ENCODE assay signal across 8 cellular contexts in genomic region chr19:3146677-3147100, GRCh38. TPM values are rescaled to one million over a fixed set of nuclear protein-coding genes. Genes with fewer than 3 reads are reported as not detected.
DNase-seq lines count a peak whose midpoint lies in the region; ATAC-seq and TF ChIP-seq lines count a peak whose summit lies in the region.

No MANE protein-coding gene starts in this region.

- peak; percentile 69 for TF ChIP-seq CTCF in AG04450 (IDR thresholded peaks at IDR 0.05; ENCODE audit: low read depth, low read length)

- H3K4me1 Mint-ChIP-seq in activated T-helper 1 cell treated with anti-CD3 and anti-CD28 coated beads, Interleukin-12 subunit alpha, Interleukin-12 subunit beta, Interleukin-2, Interleukin-4 antibody, amounts not matched to agents 30 ng/mL and 10 ng/mL and 1 ng/mL, durations not matched to agents 14 hours and 24 hours and 36 hours (ENCODE audit: low read depth) = peaks cover 38% of the 10 kb centered on the region

- no peak overlapping the region for H3K4me3 Mint-ChIP-seq in activated T-helper 1 cell treated with anti-CD3 and anti-CD28 coated beads, Interleukin-12 subunit alpha, Interleukin-12 subunit beta, Interleukin-2, Interleukin-4 antibody, amounts not matched to agents 30 ng/mL and 10 ng/mL and 1 ng/mL, durations not matched to agents 14 hours and 24 hours and 36 hours

- H3K27ac Mint-ChIP-seq in activated T-helper 1 cell treated with anti-CD3 and anti-CD28 coated beads, Interleukin-12 subunit alpha, Interleukin-12 subunit beta, Interleukin-2, Interleukin-4 antibody, amounts not matched to agents 30 ng/mL and 10 ng/mL and 1 ng/mL, durations not matched to agents 14 hours and 24 hours and 36 hours = peak overlapping the region; percentile 18

- no peaks in the 10 kb centered on the region for H3K27me3 Mint-ChIP-seq in activated T-helper 1 cell treated with anti-CD3 and anti-CD28 coated beads, Interleukin-12 subunit alpha, Interleukin-12 subunit beta, Interleukin-2, Interleukin-4 antibody, amounts not matched to agents 30 ng/mL and 10 ng/mL and 1 ng/mL, durations not matched to agents 14 hours and 24 hours and 36 hours (ENCODE audit: insufficient read depth)

- intact Hi-C loops in activated T-helper 1 cell treated with anti-CD3 and anti-CD28 coated beads, Interleukin-12 subunit alpha, Interleukin-12 subunit beta, Interleukin-2, Interleukin-4 antibody, amounts not matched to agents 30 ng/mL and 10 ng/mL and 1 ng/mL, durations not matched to agents 14 hours and 24 hours and 36 hours (cut with micrococcal nuclease) = loop anchor here (1.0 kb wide), 1 partner anchor 17 kb away; no protein-coding TSS in a partner anchor
- intact Hi-C loops in left ventricle myocardium superior (cut with micrococcal nuclease) = no loop called here

- DNase-seq in AG04450 (ENCODE audit: low read depth, low spot score) = no peak
- DNase-seq in NCI-H69 (lab: John Stamatoyannopoulos, UW) = peak; percentile 26
- DNase-seq in activated T-helper 1 cell treated with anti-CD3 and anti-CD28 coated beads, Interleukin-12 subunit alpha, Interleukin-12 subunit beta, Interleukin-2, Interleukin-4 antibody, amounts not matched to agents 30 ng/mL and 10 ng/mL and 1 ng/mL, durations not matched to agents 14 hours and 24 hours and 36 hours (ENCODE audit: low spot score) = peak; percentile 53
- peak; percentile 54 for DNase-seq in left ventricle myocardium superior
- peak; percentile 41 to 61 (median 55) for DNase-seq in stimulated activated CD4-positive, alpha-beta T cell treated with anti-CD3 and anti-CD28 coated beads, TNF-alpha, amount 100 ng/mL, for 48 hours (ENCODE audit: low read depth in 3 of 3)
- no peak for DNase-seq in foreskin melanocyte
- no peak for DNase-seq in hippocampal formation (lab: John Stamatoyannopoulos, UW)

- POLR2A ChIA-PET in AG04450 (lab: Yijun Ruan, JAX) = no interaction called here

- H3K9me3 Mint-ChIP-seq in activated T-helper 1 cell treated with anti-CD3 and anti-CD28 coated beads, Interleukin-12 subunit alpha, Interleukin-12 subunit beta, Interleukin-2, Interleukin-4 antibody, amounts not matched to agents 30 ng/mL and 10 ng/mL and 1 ng/mL, durations not matched to agents 14 hours and 24 hours and 36 hours = no peaks in the 10 kb centered on the region

- ATAC-seq in left ventricle myocardium superior (peak; percentile 30), HG02623 (IDR thresholded peaks at IDR 0.05; ENCODE audit: unreplicated experiment) (no peak)

- peaks cover 2% of the 10 kb centered on the region; the same call in 1 of the 2 replicates for H3K9me3 ChIP-seq in AG04450 (ENCODE audit: control insufficient read depth, insufficient read depth, low read length)

- peaks cover 36% of the 10 kb centered on the region for H3K36me3 Mint-ChIP-seq in activated T-helper 1 cell treated with anti-CD3 and anti-CD28 coated beads, Interleukin-12 subunit alpha, Interleukin-12 subunit beta, Interleukin-2, Interleukin-4 antibody, amounts not matched to agents 30 ng/mL and 10 ng/mL and 1 ng/mL, durations not matched to agents 14 hours and 24 hours and 36 hours (ENCODE audit: low read depth)

- no peaks in the 10 kb centered on the region for H3K27me3 ChIP-seq in AG04450 (ENCODE audit: control insufficient read depth, insufficient read depth, low read length)

- no peak overlapping the region for H3K27ac ChIP-seq in AG04450 (ENCODE audit: low read depth, low read length)

- CTCF ChIA-PET in AG04450 (lab: Charles Lee) = interaction anchor here (0.5 to 1.7 kb wide), 4 partner anchors 9 to 171 kb away, joined by 3 to 5 read pairs (median 3); no protein-coding TSS in a partner anchor

- no peak overlapping the region for H3K4me3 ChIP-seq in AG04450 (ENCODE audit: low read depth, low read length)

RNA-seq across cellular contexts. Expression of gene GNA15, which starts 10.9 kb away (rescaled TPM):
- polyA plus RNA-seq in AG04450 (2011; rRNA removed) = not detected in 2 replicates
- polyA minus RNA-seq in AG04450 (2011; rRNA and poly(A)+ RNA removed) = not detected in 2 replicates
- 103 and 109 TPM in 2 replicates for total RNA-seq in activated T-helper 1 cell treated with anti-CD3 and anti-CD28 coated beads, Interleukin-12 subunit alpha, Interleukin-12 subunit beta, Interleukin-2, Interleukin-4 antibody, amounts not matched to agents 30 ng/mL and 10 ng/mL and 1 ng/mL, durations not matched to agents 14 hours and 24 hours and 36 hours
- 2.1 TPM for total RNA-seq in left ventricle myocardium superior

RNA-seq across cellular contexts. Expression of gene S1PR4, which starts 31.9 kb away (rescaled TPM):
- not detected in 2 replicates for polyA plus RNA-seq in AG04450 (2011; rRNA removed)
- polyA minus RNA-seq in AG04450 (2011; rRNA and poly(A)+ RNA removed) = not detected in 2 replicates
- 44.3 and 45.3 TPM in 2 replicates for total RNA-seq in activated T-helper 1 cell treated with anti-CD3 and anti-CD28 coated beads, Interleukin-12 subunit alpha, Interleukin-12 subunit beta, Interleukin-2, Interleukin-4 antibody, amounts not matched to agents 30 ng/mL and 10 ng/mL and 1 ng/mL, durations not matched to agents 14 hours and 24 hours and 36 hours
- 1.0 TPM for total RNA-seq in left ventricle myocardium superior

RNA-seq across cellular contexts. Expression of gene NCLN, which starts 39.0 kb away (rescaled TPM):
- 27.1 and 40.3 TPM in 2 replicates for polyA plus RNA-seq in AG04450 (2011; rRNA removed)
- polyA minus RNA-seq in AG04450 (2011; rRNA and poly(A)+ RNA removed) = 24.5 and 37.8 TPM in 2 replicates
- total RNA-seq in activated T-helper 1 cell treated with anti-CD3 and anti-CD28 coated beads, Interleukin-12 subunit alpha, Interleukin-12 subunit beta, Interleukin-2, Interleukin-4 antibody, amounts not matched to agents 30 ng/mL and 10 ng/mL and 1 ng/mL, durations not matched to agents 14 hours and 24 hours and 36 hours = 112 and 118 TPM in 2 replicates
- total RNA-seq in left ventricle myocardium superior = 27.8 TPM

RNA-seq across cellular contexts. Expression of gene GNA11, which starts 52.5 kb away (rescaled TPM):
- 8.9 and 17.2 TPM in 2 replicates for polyA plus RNA-seq in AG04450 (2011; rRNA removed)
- polyA minus RNA-seq in AG04450 (2011; rRNA and poly(A)+ RNA removed) = 15.2 and 22.2 TPM in 2 replicates
- total RNA-seq in activated T-helper 1 cell treated with anti-CD3 and anti-CD28 coated beads, Interleukin-12 subunit alpha, Interleukin-12 subunit beta, Interleukin-2, Interleukin-4 antibody, amounts not matched to agents 30 ng/mL and 10 ng/mL and 1 ng/mL, durations not matched to agents 14 hours and 24 hours and 36 hours = 4.1 and 5.7 TPM in 2 replicates
- total RNA-seq in left ventricle myocardium superior = 74.6 TPM

Comparison
In these comparisons a context has a peak if more than half of its experiments do, and no peak if none do; other contexts are left out.
1. DNase-seq: peak in NCI-H69 (single experiment), activated T-helper 1 cell treated with anti-CD3 and anti-CD28 coated beads, Interleukin-12 subunit alpha, Interleukin-12 subunit beta, Interleukin-2, Interleukin-4 antibody, amounts not matched to agents 30 ng/mL and 10 ng/mL and 1 ng/mL, durations not matched to agents 14 hours and 24 hours and 36 hours (single experiment), left ventricle myocardium superior (single experiment) and stimulated activated CD4-positive, alpha-beta T cell treated with anti-CD3 and anti-CD28 coated beads, TNF-alpha, amount 100 ng/mL, for 48 hours (3 of 3); none in AG04450 (single experiment), foreskin melanocyte (single experiment) and hippocampal formation (0 of 2).
2. RNA of gene GNA15, which starts 10.9 kb away (total RNA-seq): 103 to 109 TPM in activated T-helper 1 cell treated with anti-CD3 and anti-CD28 coated beads, Interleukin-12 subunit alpha, Interleukin-12 subunit beta, Interleukin-2, Interleukin-4 antibody, amounts not matched to agents 30 ng/mL and 10 ng/mL and 1 ng/mL, durations not matched to agents 14 hours and 24 hours and 36 hours; 2.1 TPM in left ventricle myocardium superior (single experiment); every median in the first group is over 10 times any median in the second.
3. RNA of gene S1PR4, which starts 31.9 kb away (total RNA-seq): 44.3 to 45.3 TPM in activated T-helper 1 cell treated with anti-CD3 and anti-CD28 coated beads, Interleukin-12 subunit alpha, Interleukin-12 subunit beta, Interleukin-2, Interleukin-4 antibody, amounts not matched to agents 30 ng/mL and 10 ng/mL and 1 ng/mL, durations not matched to agents 14 hours and 24 hours and 36 hours; 1.0 TPM in left ventricle myocardium superior (single experiment); every median in the first group is over 10 times any median in the second.